ENCODE assay signal across 1 cellular context in genomic region chr3:98777286-98777685, GRCh38.
TF ChIP-seq lines count a peak whose summit lies in the region.

No MANE protein-coding gene starts in this region.

TF ChIP-seq in HepG2, 621 proteins besides CTCF, POLR2A, EP300 and RAD21 (continued from another document and continues in another):
- peak; percentile 37; the same call in 1 of the 2 replicates for TF ChIP-seq ZNF574 (CRISPR knock-in tag; IDR thresholded peaks at IDR 0.05)
- TF ChIP-seq GABPA (IDR thresholded peaks at IDR 0.05; ENCODE audit: low read depth, low read length), result no peak
- peak; percentile 46; the same call in 1 of the 2 replicates for TF ChIP-seq GABPA (CRISPR knock-in tag; IDR thresholded peaks at IDR 0.05; ENCODE audit: low read depth)
- no peak for TF ChIP-seq ZNF766 (CRISPR knock-in tag; IDR thresholded peaks at IDR 0.05; ENCODE audit: borderline replicate concordance)
- peak; percentile 53; the same call in 1 of the 2 replicates for TF ChIP-seq ARNTL (CRISPR knock-in tag; IDR thresholded peaks at IDR 0.05)
- TF ChIP-seq MATR3 (CRISPR knock-in tag; IDR thresholded peaks at IDR 0.05), result no peak
- no peak for TF ChIP-seq REL (CRISPR knock-in tag; conservative IDR thresholded peaks at IDR 0.05)
- TF ChIP-seq ZNF383 (CRISPR knock-in tag; IDR thresholded peaks at IDR 0.05; ENCODE audit: borderline replicate concordance), result no peak
- peak; percentile 92 for TF ChIP-seq HNF1A (IDR thresholded peaks at IDR 0.05; ENCODE audit: low read depth)
- peak; percentile 96 for TF ChIP-seq HNF1A (CRISPR knock-in tag; IDR thresholded peaks at IDR 0.05; ENCODE audit: borderline replicate concordance)
- TF ChIP-seq ZNF232 (CRISPR knock-in tag; IDR thresholded peaks at IDR 0.05; ENCODE audit: borderline replicate concordance), result peak; percentile 95
- no peak for TF ChIP-seq ZFX (CRISPR knock-in tag; IDR thresholded peaks at IDR 0.05; ENCODE audit: low read depth)
- peak; percentile 91 for TF ChIP-seq POGZ (CRISPR knock-in tag; IDR thresholded peaks at IDR 0.05)
- 0 out of 2 replicates have a peak, but pooled peaks have one; percentile 44 for TF ChIP-seq CCDC6 (CRISPR knock-in tag; IDR thresholded peaks at IDR 0.05)
- peak; percentile 34; the same call in 1 of the 2 replicates for TF ChIP-seq RXRA (CRISPR knock-in tag; IDR thresholded peaks at IDR 0.05)
- TF ChIP-seq RFXAP (CRISPR knock-in tag; IDR thresholded peaks at IDR 0.05; ENCODE audit: borderline replicate concordance), result peak; percentile 68; the same call in 1 of the 2 replicates
- peak; percentile 69; the same call in 1 of the 2 replicates for TF ChIP-seq FOXJ3 (CRISPR knock-in tag; IDR thresholded peaks at IDR 0.05; ENCODE audit: borderline replicate concordance)
- no peak for TF ChIP-seq LCORL (IDR thresholded peaks at IDR 0.05)
- peak; percentile 55; the same call in 1 of the 2 replicates for TF ChIP-seq LCORL (CRISPR knock-in tag; IDR thresholded peaks at IDR 0.05)
- TF ChIP-seq THAP9 (CRISPR knock-in tag; IDR thresholded peaks at IDR 0.05; ENCODE audit: borderline replicate concordance), result no peak
- TF ChIP-seq NFYC (CRISPR knock-in tag; IDR thresholded peaks at IDR 0.05), result peak; percentile 63
- TF ChIP-seq ZNF816 (CRISPR knock-in tag; IDR thresholded peaks at IDR 0.05; ENCODE audit: borderline replicate concordance), result no peak
- no peak for TF ChIP-seq HMGXB3 (CRISPR knock-in tag; IDR thresholded peaks at IDR 0.05; ENCODE audit: borderline replicate concordance)
- TF ChIP-seq TFE3 (CRISPR knock-in tag; IDR thresholded peaks at IDR 0.05), result peak; percentile 72
- no peak for TF ChIP-seq NR2F6 (IDR thresholded peaks at IDR 0.05)
- TF ChIP-seq NR2F6 (CRISPR knock-in tag; IDR thresholded peaks at IDR 0.05), result peak; percentile 61
- no peak for TF ChIP-seq RFX1 (IDR thresholded peaks at IDR 0.05)
- TF ChIP-seq PHF21A (CRISPR knock-in tag; IDR thresholded peaks at IDR 0.05), result peak; percentile 80
- no peak for TF ChIP-seq ZBTB4 (CRISPR knock-in tag; IDR thresholded peaks at IDR 0.05; ENCODE audit: borderline replicate concordance)
- 0 out of 2 replicates have a peak, but pooled peaks have one; percentile 18 for TF ChIP-seq ZBTB8A (CRISPR knock-in tag; IDR thresholded peaks at IDR 0.05; ENCODE audit: borderline replicate concordance, low read depth)
- peak; percentile 67 for TF ChIP-seq RARA (CRISPR knock-in tag; IDR thresholded peaks at IDR 0.05)
- no peak for TF ChIP-seq TEF (CRISPR knock-in tag; IDR thresholded peaks at IDR 0.05)
- TF ChIP-seq THAP7 (CRISPR knock-in tag; IDR thresholded peaks at IDR 0.05), result no peak
- TF ChIP-seq NFYB (CRISPR knock-in tag; IDR thresholded peaks at IDR 0.05), result 0 out of 2 replicates have a peak, but pooled peaks have one; percentile 37
- TF ChIP-seq SOX6 (IDR thresholded peaks at IDR 0.05), result no peak
- peak; percentile 85 for TF ChIP-seq SOX6 (CRISPR knock-in tag; IDR thresholded peaks at IDR 0.05)
